ENCODE assay signal across 12 cellular contexts in the genomic region with DNA sequence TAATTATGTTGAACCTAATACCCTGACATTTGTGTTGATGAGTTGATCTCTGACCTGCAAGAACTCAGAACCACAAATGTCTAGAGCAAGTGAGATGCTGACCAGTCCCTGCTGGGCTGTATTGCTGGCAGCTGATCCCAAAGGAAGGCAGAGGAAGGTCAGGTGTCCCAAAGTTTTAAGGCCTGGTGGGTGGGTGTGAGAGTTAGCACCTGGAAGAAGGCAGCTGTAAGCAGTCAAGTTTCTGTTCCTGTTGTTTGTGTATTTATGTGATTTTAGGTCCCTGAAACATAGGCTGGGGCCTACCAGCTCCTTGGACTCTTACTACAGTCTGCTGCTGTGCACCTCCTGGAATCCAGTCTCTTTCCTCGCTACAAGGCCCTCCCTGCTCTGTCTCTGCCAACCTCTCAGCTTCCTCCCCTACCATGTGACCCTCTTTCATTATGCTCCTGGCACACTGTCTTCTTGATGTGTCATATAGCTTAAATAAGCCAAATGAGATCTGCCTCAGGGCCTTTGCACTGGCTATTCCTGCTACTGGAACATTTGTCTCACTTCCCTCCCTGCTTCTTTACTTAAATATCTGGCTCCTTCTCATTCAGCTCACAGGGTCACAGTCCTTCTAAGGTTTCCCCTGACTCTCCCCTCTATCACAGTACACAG. TPM values are rescaled to one million over a fixed set of nuclear protein-coding genes. Genes with fewer than 3 reads are reported as not detected.
A peak's percentile ranks its signal among the peaks of the same experiment; 100 is the strongest.
DNase-seq lines count a peak whose midpoint lies in the region; ATAC-seq and TF ChIP-seq lines count a peak whose summit lies in the region.
"Had no signal": no experiment of that assay in that cellular context is flagged by ENCODE, and none has a peak within 500 bp of the region (broad histone marks: within the 10 kb centered on the region; RNA-seq: fewer than 3 reads in every experiment).

No MANE protein-coding gene starts in this region.

- no peaks in the 10 kb centered on the region for H3K36me3 Mint-ChIP-seq in activated T-helper 17 cell treated with anti-CD3 and anti-CD28 coated beads, Interleukin-2, amount 50 U/mL, for 72 hours (ENCODE audit: low read depth)

- no peak for TF ChIP-seq POLR2A in uterus (IDR thresholded peaks at IDR 0.05)
- TF ChIP-seq POLR2A in adrenal gland (IDR thresholded peaks at IDR 0.05) = no peak

- H3K4me1 ChIP-seq in uterus (no peaks in the 10 kb centered on the region), adrenal gland (replicated peaks in 1 of 2) (no peaks in the 10 kb centered on the region)
- H3K4me1 ChIP-seq: right atrium auricular region had no signal

- H3K27me3 ChIP-seq in uterus (no peaks in the 10 kb centered on the region), adrenal gland (no peaks in the 10 kb centered on the region)
- H3K27me3 ChIP-seq: cardiac muscle cell, right atrium auricular region had no signal

- no peaks in the 10 kb centered on the region for H3K27me3 Mint-ChIP-seq in activated T-helper 17 cell treated with anti-CD3 and anti-CD28 coated beads, Interleukin-2, amount 50 U/mL, for 72 hours

- H3K27ac ChIP-seq in 22Rv1 (peak overlapping the region; percentile 75), uterus (no peak overlapping the region), adrenal gland (no peak overlapping the region), caudate nucleus (ENCODE audit: low read depth, low read length) (no peak overlapping the region)
- H3K27ac ChIP-seq: cardiac muscle cell, right atrium auricular region had no signal

- peak overlapping the region; percentile 56 for H3K4me3 Mint-ChIP-seq in activated T-helper 17 cell treated with anti-CD3 and anti-CD28 coated beads, Interleukin-2, amount 50 U/mL, for 72 hours

- ATAC-seq in GM19438 (IDR thresholded peaks at IDR 0.05; ENCODE audit: low read depth, unreplicated experiment) = peak; percentile 56
- peak; percentile 40 for ATAC-seq in HG03039 (IDR thresholded peaks at IDR 0.05; ENCODE audit: unreplicated experiment)
- peak; percentile 79 for ATAC-seq in activated T-helper 17 cell treated with anti-CD3 and anti-CD28 coated beads, Interleukin-2, amount 50 U/mL, for 72 hours (replicated peaks)

- DNase-seq in uterus = no peak
- DNase-seq in MV-4-11 (lab: John Stamatoyannopoulos, UW) = no peak
- no peak for DNase-seq in adrenal gland
- DNase-seq in caudate nucleus (lab: John Stamatoyannopoulos, UW) = no peak
- DNase-seq: activated CD4-positive, CD25-positive, alpha-beta regulatory T cell treated with anti-CD3 and anti-CD28 coated beads, Interleukin-2, amount 50 U/mL, for 72 hours; NCI-H446 had no signal

- H3K4me3 ChIP-seq in uterus (no peak overlapping the region), adrenal gland (no peak overlapping the region)
- H3K4me3 ChIP-seq: right atrium auricular region had no signal

- H3K36me3 ChIP-seq in uterus = no peaks in the 10 kb centered on the region
- H3K36me3 ChIP-seq in adrenal gland (replicated peaks in 1 of 2) = no peaks in the 10 kb centered on the region
- H3K36me3 ChIP-seq: cardiac muscle cell, right atrium auricular region had no signal

- no peaks in the 10 kb centered on the region for H3K9me3 Mint-ChIP-seq in activated T-helper 17 cell treated with anti-CD3 and anti-CD28 coated beads, Interleukin-2, amount 50 U/mL, for 72 hours

- peaks cover 14% of the 10 kb centered on the region for H3K4me1 Mint-ChIP-seq in activated T-helper 17 cell treated with anti-CD3 and anti-CD28 coated beads, Interleukin-2, amount 50 U/mL, for 72 hours

- H3K9me3 ChIP-seq in uterus = no peaks in the 10 kb centered on the region
- no peaks in the 10 kb centered on the region for H3K9me3 ChIP-seq in adrenal gland (replicated peaks in 1 of 3)
- H3K9me3 ChIP-seq: right atrium auricular region had no signal

- TF ChIP-seq CTCF in 22Rv1 (IDR thresholded peaks at IDR 0.05) (no peak), uterus (IDR thresholded peaks at IDR 0.05) (no peak), adrenal gland (IDR thresholded peaks at IDR 0.05) (no peak)

- H3K27ac Mint-ChIP-seq in activated T-helper 17 cell treated with anti-CD3 and anti-CD28 coated beads, Interleukin-2, amount 50 U/mL, for 72 hours = peak overlapping the region; percentile 90

- WGBS in adrenal gland, 4 donors = 94 to 100% (median 97%) methylated on average over 1 of the region's 1 CpG

- intact Hi-C loops in uterus (cut with DNase I; ENCODE audit: low total_unique reads) = no loop called here
- intact Hi-C loops in adrenal gland (cut with DNase I) = no loop called here

RNA-seq across cellular contexts. Expression of gene ATOSA, which starts 31.0 kb away (rescaled TPM):
- 10 to 100 TPM; 30.7 to 40.6 TPM for total RNA-seq in activated T-helper 17 cell treated with anti-CD3 and anti-CD28 coated beads, Interleukin-2, amount 50 U/mL, for 72 hours
- total RNA-seq in uterus = 100 to 1,000 TPM in 1 of 4 donors, 10 to 100 TPM in 3; 45.0 to 114 (median 78.9) TPM
- 10 to 100 TPM; 26.0 to 87.3 (median 43.2) TPM for total RNA-seq in adrenal gland
- polyA plus RNA-seq in adrenal gland = 100 to 1,000 TPM in 1 of 3 donors, 10 to 100 TPM in 2; 62.5 to 128 (median 87.8) TPM
